In the genomic region with DNA sequence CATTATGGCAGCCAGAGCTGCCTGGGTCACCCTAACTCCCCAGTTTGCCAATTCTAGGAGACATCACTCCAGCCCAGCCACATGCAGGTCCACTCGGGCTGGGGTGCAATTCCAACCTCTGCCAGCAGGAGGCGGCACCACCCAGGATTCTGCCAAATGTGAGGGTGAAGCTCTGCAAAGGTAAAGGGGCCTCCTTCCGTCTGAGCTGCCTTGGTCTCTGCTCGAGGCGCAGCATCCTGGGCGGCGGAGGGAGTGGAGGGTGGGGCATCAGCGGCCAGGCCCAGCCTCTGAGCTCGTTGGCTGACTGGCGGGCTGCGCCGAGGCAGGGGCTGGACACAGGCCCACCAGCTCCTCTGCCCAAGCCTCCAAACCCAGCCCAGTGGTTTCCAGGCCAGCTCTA, we compare ENCODE assay signal across 8 cellular contexts.
DNase-seq lines count a peak whose midpoint lies in the region; TF ChIP-seq lines count a peak whose summit lies in the region.

No MANE protein-coding gene starts in this region.

- H3K4me3 ChIP-seq in GM12875 (ENCODE audit: low read depth, low read length) (no peak overlapping the region), fibroblast of mammary gland (ENCODE audit: control insufficient read depth, low read depth, low read length) (no peak overlapping the region)

- TF ChIP-seq CTCF in GM12875 (IDR thresholded peaks at IDR 0.05; ENCODE audit: borderline replicate concordance, insufficient read depth, low read depth, low read length) (peak; percentile 94), fibroblast of mammary gland (conservative IDR thresholded peaks at IDR 0.05; ENCODE audit: control insufficient read depth, insufficient read depth, low read depth, low read length) (peak; percentile 52)

- DNase-seq in activated CD4-positive, alpha-beta T cell treated with anti-CD3 and anti-CD28 coated beads, Interleukin-2, amount 50 U/mL, for 4 hours, result peak; percentile 22 to 27
- DNase-seq in fibroblast of mammary gland (ENCODE audit: low read depth), result no peak
- peak; percentile 25 for DNase-seq in stimulated activated CD4-positive, alpha-beta T cell treated with anti-CD3 and anti-CD28 coated beads, Interleukin-4, amount 100 ng/mL, for 1 hour
- DNase-seq in central memory CD4-positive, alpha-beta T cell, result no peak
- DNase-seq in cerebellar nuclear complex (lab: John Stamatoyannopoulos, UW), result no peak
- no peak for DNase-seq in globus pallidus (ENCODE audit: low spot score)
- DNase-seq in NCI-H2171 treated with DMSO at 0.1 percent for 48 hours (lab: John Stamatoyannopoulos, UW), result no peak

Comparison
In these comparisons a context has a peak if more than half of its experiments do, and no peak if none do; other contexts are left out.
1. DNase-seq: peak in activated CD4-positive, alpha-beta T cell treated with anti-CD3 and anti-CD28 coated beads, Interleukin-2, amount 50 U/mL, for 4 hours (2 of 2) and stimulated activated CD4-positive, alpha-beta T cell treated with anti-CD3 and anti-CD28 coated beads, Interleukin-4, amount 100 ng/mL, for 1 hour (single experiment); none in fibroblast of mammary gland (single experiment), central memory CD4-positive, alpha-beta T cell (single experiment), cerebellar nuclear complex (0 of 2), globus pallidus (single experiment) and NCI-H2171 treated with DMSO at 0.1 percent for 48 hours (single experiment).